In genomic region chr16:86365513-86366040, GRCh38 we compare ENCODE assay signal across 19 cellular contexts.
DNase-seq lines count a peak whose midpoint lies in the region; ATAC-seq and TF ChIP-seq lines count a peak whose summit lies in the region.
"Had no signal": no experiment of that assay in that cellular context is flagged by ENCODE, and none has a peak within 500 bp of the region (broad histone marks: within the 10 kb centered on the region; RNA-seq: fewer than 3 reads in every experiment).

No MANE protein-coding gene starts in this region.

- no peaks in the 10 kb centered on the region for H3K36me3 ChIP-seq in BLaER1 treated with 17β-estradiol and CSF1 and Interleukin-3, amounts not matched to agents 10 nM and 100 nM
- no peaks in the 10 kb centered on the region for H3K36me3 ChIP-seq in stomach

- TF ChIP-seq EP300 in stomach (IDR thresholded peaks at IDR 0.05) = no peak

- TF ChIP-seq CTCF in fibroblast of villous mesenchyme (IDR thresholded peaks at IDR 0.05; ENCODE audit: insufficient read depth, low read depth, low read length) (no peak), stomach (IDR thresholded peaks at IDR 0.05) (no peak)

- DNase-seq in amniotic epithelial cell (ENCODE audit: low read depth) (peak; percentile 36), fibroblast of villous mesenchyme (ENCODE audit: low read depth) (peak; percentile 69), stomach (no peak), SW480 (ENCODE audit: low spot score) (no peak), Right ventricle myocardium superior (no peak)
- DNase-seq: COR-L47, GF-D8, HFFc6, NCI-H1048, NCI-H1436 treated with DMSO at 0.1 percent for 48 hours, NCI-H2029 treated with DMSO at 0.1 percent for 48 hours, NCI-H774, PC-9 had no signal

- ATAC-seq in HG02759 (IDR thresholded peaks at IDR 0.05; ENCODE audit: unreplicated experiment) = no peak
- ATAC-seq in SK-N-SH treated with all-trans-retinoic acid at 6 μM for 48 hours = no peak
- no peak for ATAC-seq in Right ventricle myocardium superior (ENCODE audit: poor library complexity)
- ATAC-seq: A549, HepG2 had no signal

- peaks cover 0 to 14% (median 7%) of the 10 kb centered on the region in 10 experiments; a peak in 11 of 20 replicates for H3K4me1 ChIP-seq in BLaER1 treated with 17β-estradiol and CSF1 and Interleukin-3, amounts not matched to agents 10 nM and 100 nM
- H3K4me1 ChIP-seq in stomach = peaks cover 0 to 25% (median 5%) of the 10 kb centered on the region in 4 donors
- H3K4me1 ChIP-seq: A549 had no signal

- no peaks in the 10 kb centered on the region for H4K20me1 ChIP-seq in BLaER1 treated with 17β-estradiol and CSF1 and Interleukin-3, amounts not matched to agents 10 nM and 100 nM

- TF ChIP-seq POLR2A in stomach (IDR thresholded peaks at IDR 0.05) = no peak

- no peak overlapping the region; a peak in 1 of 22 replicates for H3K9ac ChIP-seq in BLaER1 treated with 17β-estradiol and CSF1 and Interleukin-3, amounts not matched to agents 10 nM and 100 nM
- H3K9ac ChIP-seq: KMS-11 had no signal

- peaks cover 11 to 38% (median 25%) of the 10 kb centered on the region in 11 experiments; a peak in 21 of 22 replicates for H3K27me3 ChIP-seq in BLaER1 treated with 17β-estradiol and CSF1 and Interleukin-3, amounts not matched to agents 10 nM and 100 nM
- H3K27me3 ChIP-seq in stomach = peaks cover 0 to 15% (median 7%) of the 10 kb centered on the region in 3 donors

- no peaks in the 10 kb centered on the region for H3K9me3 ChIP-seq in BLaER1 treated with 17β-estradiol and CSF1 and Interleukin-3, amounts not matched to agents 10 nM and 100 nM (replicated peaks in 1 of 11)
- H3K9me3 ChIP-seq in stomach = no peaks in the 10 kb centered on the region
- H3K9me3 ChIP-seq: A549 had no signal

- H3K4me3 ChIP-seq in BLaER1 treated with 17β-estradiol and CSF1 and Interleukin-3, amounts not matched to agents 10 nM and 100 nM = no peak overlapping the region
- H3K4me3 ChIP-seq in fibroblast of villous mesenchyme (ENCODE audit: low read depth, low read length) (no peak overlapping the region), stomach (no peak overlapping the region)
- H3K4me3 ChIP-seq: A549, PC-9 had no signal

- intact Hi-C loops in stomach (cut with DNase I; ENCODE audit: low total_unique reads) = no loop called here
- intact Hi-C loops in Right ventricle myocardium superior (cut with DNase I) = no loop called here

- no peak overlapping the region for H3K27ac ChIP-seq in BLaER1 treated with 17β-estradiol and CSF1 and Interleukin-3, amounts not matched to agents 10 nM and 100 nM
- peak overlapping the region; percentile 64 to 74 (median 69) for H3K27ac ChIP-seq in stomach
- H3K27ac ChIP-seq: A549, KMS-11, PC-9 had no signal

- 39 to 54% (median 49%) methylated on average over 9 of the region's 9 CpGs for WGBS in stomach, 5 donors

- H3K4me2 ChIP-seq in BLaER1 treated with 17β-estradiol and CSF1 and Interleukin-3, amounts not matched to agents 10 nM and 100 nM = peak overlapping the region in 8 of 11 experiments; percentile 15 to 55 (median 39); a peak in 14 of 22 replicates
- H3K4me2 ChIP-seq: A549, KMS-11, PC-9 had no signal

TF ChIP-seq in SK-N-SH treated with all-trans-retinoic acid at 6 μM for 48 hours, 23 proteins besides CTCF, POLR2A, EP300 and RAD21:
- TF ChIP-seq CREB5 (CRISPR knock-in tag; IDR thresholded peaks at IDR 0.05; ENCODE audit: low read depth) = no peak
- no peak for TF ChIP-seq RARB (CRISPR knock-in tag; IDR thresholded peaks at IDR 0.05)
- TF ChIP-seq PPARA (CRISPR knock-in tag; IDR thresholded peaks at IDR 0.05; ENCODE audit: borderline replicate concordance) = no peak
- TF ChIP-seq OSR1 (CRISPR knock-in tag; IDR thresholded peaks at IDR 0.05) = no peak
- no peak for TF ChIP-seq SNAI2 (CRISPR knock-in tag; IDR thresholded peaks at IDR 0.05)
- no peak for TF ChIP-seq ZNF565 (CRISPR knock-in tag; conservative IDR thresholded peaks at IDR 0.05; ENCODE audit: low read depth)
- no peak for TF ChIP-seq TSHZ2 (CRISPR knock-in tag; IDR thresholded peaks at IDR 0.05)
- no peak for TF ChIP-seq CSDC2 (CRISPR knock-in tag; IDR thresholded peaks at IDR 0.05)
- no peak for TF ChIP-seq PATZ1 (CRISPR knock-in tag; IDR thresholded peaks at IDR 0.05; ENCODE audit: borderline replicate concordance)
- TF ChIP-seq ZNF8 (CRISPR knock-in tag; IDR thresholded peaks at IDR 0.05) = no peak
- no peak for TF ChIP-seq TOX (CRISPR knock-in tag; IDR thresholded peaks at IDR 0.05; ENCODE audit: borderline replicate concordance)
- TF ChIP-seq ZFP3 (CRISPR knock-in tag; IDR thresholded peaks at IDR 0.05) = no peak
- no peak for TF ChIP-seq ARNTL (CRISPR knock-in tag; IDR thresholded peaks at IDR 0.05; ENCODE audit: borderline replicate concordance, low read depth)
- no peak for TF ChIP-seq POU6F1 (CRISPR knock-in tag; IDR thresholded peaks at IDR 0.05; ENCODE audit: borderline replicate concordance, low read depth)
- TF ChIP-seq TCF4 (CRISPR knock-in tag; IDR thresholded peaks at IDR 0.05; ENCODE audit: borderline replicate concordance) = no peak
- TF ChIP-seq GLIS3 (CRISPR knock-in tag; IDR thresholded peaks at IDR 0.05) = no peak

Comparison
In these comparisons a context has a peak if more than half of its experiments do, and no peak if none do; other contexts are left out.
1. H3K27ac ChIP-seq: peak in stomach (5 of 5); none in BLaER1 treated with 17β-estradiol and CSF1 and Interleukin-3, amounts not matched to agents 10 nM and 100 nM (0 of 11).
2. DNase-seq: peak in amniotic epithelial cell (single experiment) and fibroblast of villous mesenchyme (single experiment); none in stomach (single experiment), SW480 (single experiment) and Right ventricle myocardium superior (single experiment).